Comparison of ENCODE assay signal across 26 cellular contexts in the genomic region with DNA sequence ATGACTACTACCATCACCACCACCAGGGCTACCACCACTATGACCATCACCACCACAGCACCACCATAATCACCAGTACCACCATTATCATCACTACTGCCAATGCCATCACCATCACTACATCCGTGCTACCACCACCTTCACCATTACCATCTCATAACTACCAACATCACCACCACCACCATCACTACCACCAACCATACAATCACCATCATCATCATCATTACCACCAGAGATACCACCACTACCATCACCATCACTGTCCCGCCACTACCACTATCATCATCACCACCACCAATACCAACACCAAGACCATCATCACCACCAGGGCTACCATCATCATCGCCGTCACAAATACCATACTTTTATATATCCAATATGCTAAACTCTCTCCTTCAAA.
"Had no signal": no experiment of that assay in that cellular context is flagged by ENCODE, and none has a peak within 500 bp of the region (broad histone marks: within the 10 kb centered on the region; RNA-seq: fewer than 3 reads in every experiment).

No MANE protein-coding gene starts in this region.

- H3K27me3 ChIP-seq: hepatocyte, neural progenitor cell, pancreas, sigmoid colon, suprapubic skin, tibial artery, upper lobe of right lung, uterus had no signal

- H3K9ac ChIP-seq: neural progenitor cell had no signal

- H3K36me3 ChIP-seq: left ventricle myocardium inferior, neural progenitor cell, pancreas, prostate gland, sigmoid colon, spleen, suprapubic skin, thoracic aorta, tibial artery, upper lobe of right lung, uterus had no signal

- ATAC-seq: natural killer cell; pancreas; right cardiac atrium; stimulated activated effector memory CD8-positive, alpha-beta T cell treated with anti-CD3 and anti-CD28 coated beads, Interleukin-12 subunit alpha, Interleukin-12 subunit beta, amount 100 ng/mL, for 72 hours; upper lobe of right lung had no signal

- H3K4me3 ChIP-seq: hepatocyte, left ventricle myocardium inferior, lung, neural progenitor cell, pancreas, prostate gland, sigmoid colon, spleen, suprapubic skin, thoracic aorta, tibial artery, upper lobe of right lung, uterus had no signal

- H3K9me3 ChIP-seq: pancreas, prostate gland, sigmoid colon, spleen, suprapubic skin, thoracic aorta, tibial artery, upper lobe of right lung, uterus had no signal

- FAIRE-seq: pancreas, small intestine had no signal

- H3K4me1 ChIP-seq: left ventricle myocardium inferior, neural progenitor cell, pancreas, prostate gland, sigmoid colon, spleen, suprapubic skin, upper lobe of right lung, uterus had no signal

- DNase-seq: islet precursor cell; left ventricle myocardium inferior; mesendoderm; naive B cell; natural killer cell; nephron progenitor cell; pancreas; posterior cingulate gyrus; retina; right cardiac atrium; sigmoid colon; small intestine; spleen; stimulated activated CD4-positive, alpha-beta T cell treated with anti-CD3 and anti-CD28 coated beads, Interleukin-4, amount 100 ng/mL, for 24 hours; stimulated activated naive CD4-positive, alpha-beta T cell; tibial artery; trophoblast cell; upper lobe of right lung; uterus had no signal

- H3K27ac ChIP-seq: hepatocyte, left ventricle myocardium inferior, neural progenitor cell, pancreas, prostate gland, sigmoid colon, spleen, suprapubic skin, thoracic aorta, tibial artery, upper lobe of right lung, uterus had no signal

- H3K4me2 ChIP-seq: hepatocyte, neural progenitor cell had no signal

- H3K79me2 ChIP-seq: hepatocyte had no signal

- H2AFZ ChIP-seq: hepatocyte, neural progenitor cell had no signal
